ENCODE assay signal across 9 cellular contexts in the genomic region with DNA sequence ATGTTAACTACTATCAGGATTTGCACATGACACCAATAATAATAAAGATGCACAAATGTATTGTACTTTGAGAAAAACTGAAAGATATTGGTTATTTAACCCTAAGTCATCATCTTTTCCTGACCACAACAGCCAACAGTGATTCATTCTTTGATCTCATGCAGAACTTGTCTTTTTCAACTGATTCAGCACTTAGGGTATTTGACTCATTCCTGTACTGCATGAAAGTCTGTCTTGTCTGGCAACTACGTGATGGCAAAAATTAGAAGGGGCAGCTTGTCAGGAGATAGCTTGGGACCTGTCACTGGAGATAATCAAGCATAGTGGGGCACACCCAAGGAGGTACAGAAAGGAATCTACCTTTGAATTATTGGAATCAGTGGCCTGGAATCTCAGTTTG.
DNase-seq lines count a peak whose midpoint lies in the region; ATAC-seq and TF ChIP-seq lines count a peak whose summit lies in the region.
"Had no signal": no experiment of that assay in that cellular context is flagged by ENCODE, and none has a peak within 500 bp of the region (broad histone marks: within the 10 kb centered on the region; RNA-seq: fewer than 3 reads in every experiment).

No MANE protein-coding gene starts in this region.

- peaks cover 9% of the 10 kb centered on the region for H3K4me1 Mint-ChIP-seq in activated CD4-positive, alpha-beta T cell treated with anti-CD3 and anti-CD28 coated beads, Interleukin-2, amount 10 ng/mL, durations not matched to agents 7 days and 5 days
- peaks cover 6% of the 10 kb centered on the region for H3K4me1 Mint-ChIP-seq in activated CD8-positive, alpha-beta T cell treated with anti-CD3 and anti-CD28 coated beads for 36 hours (ENCODE audit: low read depth)
- peaks cover 2% of the 10 kb centered on the region for H3K4me1 Mint-ChIP-seq in WTC11
- H3K4me1 Mint-ChIP-seq: B cell had no signal

- no peaks in the 10 kb centered on the region for H3K9me2 ChIP-seq in Karpas-422 (replicated peaks; ENCODE audit: insufficient read depth, low read length)

- peak; percentile 24 for DNase-seq in activated CD4-positive, alpha-beta T cell treated with anti-CD3 and anti-CD28 coated beads, Interleukin-2, amount 10 ng/mL, durations not matched to agents 7 days and 5 days
- no peak for DNase-seq in activated CD4-positive, alpha-beta T cell treated with anti-CD3 and anti-CD28 coated beads, Interleukin-2, amount 50 U/mL, for 4 hours
- peak; percentile 42 for DNase-seq in activated CD8-positive, alpha-beta T cell treated with anti-CD3 and anti-CD28 coated beads for 36 hours
- DNase-seq in trophoblast cell = peak in 1 of 2 donors; percentile 12
- no peak for DNase-seq in tibial nerve (ENCODE audit: low spot score in 2 of 2)
- DNase-seq in WTC11 (ENCODE audit: low spot score) = no peak
- no peak for DNase-seq in Karpas-422

- no peak for TF ChIP-seq POLR2A in tibial nerve (IDR thresholded peaks at IDR 0.05)

- H3K9ac ChIP-seq in trophoblast cell (ENCODE audit: low read length) = no peak overlapping the region
- H3K9ac ChIP-seq in Karpas-422 (ENCODE audit: low read length) = no peak overlapping the region

- H3K9me3 ChIP-seq in trophoblast cell (ENCODE audit: insufficient read depth, low read depth, low read length) (no peaks in the 10 kb centered on the region), tibial nerve (no peaks in the 10 kb centered on the region), Karpas-422 (ENCODE audit: low read length) (no peaks in the 10 kb centered on the region)

- no peaks in the 10 kb centered on the region for H3K9me3 Mint-ChIP-seq in activated CD4-positive, alpha-beta T cell treated with anti-CD3 and anti-CD28 coated beads, Interleukin-2, amount 10 ng/mL, durations not matched to agents 7 days and 5 days
- no peaks in the 10 kb centered on the region for H3K9me3 Mint-ChIP-seq in activated CD8-positive, alpha-beta T cell treated with anti-CD3 and anti-CD28 coated beads for 36 hours
- H3K9me3 Mint-ChIP-seq in WTC11 = no peaks in the 10 kb centered on the region

- no peak overlapping the region for H3K18ac ChIP-seq in trophoblast cell (ENCODE audit: low read length)

- H3K79me2 ChIP-seq in trophoblast cell (ENCODE audit: control insufficient read depth, insufficient read depth, low read length, poor library complexity) = no peaks in the 10 kb centered on the region
- H3K79me2 ChIP-seq in Karpas-422 (ENCODE audit: low read length) = no peaks in the 10 kb centered on the region

- H3K4me1 ChIP-seq in trophoblast cell (ENCODE audit: control insufficient read depth in 1 of 2, insufficient read depth in 2 of 2, low read length in 2 of 2) = peaks cover 2 to 5% of the 10 kb centered on the region in 2 experiments
- peaks cover 0 to 3% (median 0%) of the 10 kb centered on the region in 4 donors for H3K4me1 ChIP-seq in tibial nerve
- H3K4me1 ChIP-seq in Karpas-422 (ENCODE audit: low read length) = no peaks in the 10 kb centered on the region

- no peaks in the 10 kb centered on the region for H4K20me1 ChIP-seq in Karpas-422 (ENCODE audit: insufficient read depth, low read depth, low read length)

- H2BK12ac ChIP-seq in trophoblast cell (ENCODE audit: low read length) = no peak overlapping the region

- no peak overlapping the region for H2AK5ac ChIP-seq in trophoblast cell (ENCODE audit: low read length)

- peaks cover 2% of the 10 kb centered on the region for H3K36me3 Mint-ChIP-seq in activated CD4-positive, alpha-beta T cell treated with anti-CD3 and anti-CD28 coated beads, Interleukin-2, amount 10 ng/mL, durations not matched to agents 7 days and 5 days (ENCODE audit: low read depth)
- H3K36me3 Mint-ChIP-seq in activated CD8-positive, alpha-beta T cell treated with anti-CD3 and anti-CD28 coated beads for 36 hours (ENCODE audit: low read depth) = peaks cover 7% of the 10 kb centered on the region
- no peaks in the 10 kb centered on the region for H3K36me3 Mint-ChIP-seq in WTC11

- no peak overlapping the region for H4K8ac ChIP-seq in trophoblast cell (ENCODE audit: low read depth, low read length)

- no peak overlapping the region for H3K4me3 Mint-ChIP-seq in activated CD4-positive, alpha-beta T cell treated with anti-CD3 and anti-CD28 coated beads, Interleukin-2, amount 10 ng/mL, durations not matched to agents 7 days and 5 days
- no peak overlapping the region for H3K4me3 Mint-ChIP-seq in activated CD8-positive, alpha-beta T cell treated with anti-CD3 and anti-CD28 coated beads for 36 hours
- no peak overlapping the region for H3K4me3 Mint-ChIP-seq in WTC11
- H3K4me3 Mint-ChIP-seq: B cell had no signal

- no peaks in the 10 kb centered on the region for H3K36me3 ChIP-seq in trophoblast cell (ENCODE audit: control insufficient read depth in 1 of 2, insufficient read depth in 2 of 2, low read length in 2 of 2)
- peaks cover 0 to 27% (median 0%) of the 10 kb centered on the region in 3 donors for H3K36me3 ChIP-seq in tibial nerve
- H3K36me3 ChIP-seq in Karpas-422 (ENCODE audit: insufficient read depth, low read length) = no peaks in the 10 kb centered on the region

- no peak overlapping the region for H4K91ac ChIP-seq in trophoblast cell (ENCODE audit: low read depth, low read length)

- peaks cover 3% of the 10 kb centered on the region for H3K27me3 Mint-ChIP-seq in activated CD4-positive, alpha-beta T cell treated with anti-CD3 and anti-CD28 coated beads, Interleukin-2, amount 10 ng/mL, durations not matched to agents 7 days and 5 days
- no peaks in the 10 kb centered on the region for H3K27me3 Mint-ChIP-seq in activated CD8-positive, alpha-beta T cell treated with anti-CD3 and anti-CD28 coated beads for 36 hours
- no peaks in the 10 kb centered on the region for H3K27me3 Mint-ChIP-seq in WTC11 (ENCODE audit: low read depth)
- H3K27me3 Mint-ChIP-seq: B cell had no signal

- H2BK5ac ChIP-seq in trophoblast cell (ENCODE audit: low read depth, low read length, poor library complexity) = no peak overlapping the region

- H4K12ac ChIP-seq in trophoblast cell (ENCODE audit: low read depth, low read length) = no peak overlapping the region

- TF ChIP-seq EP300 in tibial nerve (IDR thresholded peaks at IDR 0.05) = no peak

- no peak overlapping the region for H3K4ac ChIP-seq in trophoblast cell (ENCODE audit: low read depth, low read length)

- no peak overlapping the region for H2BK120ac ChIP-seq in trophoblast cell (ENCODE audit: insufficient read depth, low read length, poor library complexity)

- no CpG with 5 or more reads among the region's 1 CpG for WGBS in trophoblast cell (ENCODE audit: extremely low coverage, insufficient coverage, insufficient read length)
- WGBS in tibial nerve, 2 donors = 43 to 55% methylated on average over 1 of the region's 1 CpG

- POLR2A ChIA-PET in activated CD4-positive, alpha-beta T cell treated with anti-CD3 and anti-CD28 coated beads, Interleukin-2, amount 10 ng/mL, durations not matched to agents 7 days and 5 days (lab: Charles Lee) = no interaction called here
- POLR2A ChIA-PET in activated CD8-positive, alpha-beta T cell treated with anti-CD3 and anti-CD28 coated beads for 36 hours (lab: Charles Lee) = no interaction called here
- POLR2A ChIA-PET in WTC11 (lab: Charles Lee) = no interaction called here

- TF ChIP-seq CTCF in activated CD8-positive, alpha-beta T cell treated with anti-CD3 and anti-CD28 coated beads for 36 hours (IDR thresholded peaks at IDR 0.05) = no peak
- TF ChIP-seq CTCF in tibial nerve (IDR thresholded peaks at IDR 0.05) = no peak
- no peak for TF ChIP-seq CTCF in WTC11 (IDR thresholded peaks at IDR 0.05)

- no peak overlapping the region for H3K23ac ChIP-seq in trophoblast cell (ENCODE audit: low read length)

- H2AFZ ChIP-seq in trophoblast cell (ENCODE audit: insufficient read depth, low read length, poor library complexity) = no peak overlapping the region
- no peak overlapping the region for H2AFZ ChIP-seq in Karpas-422 (ENCODE audit: low read length)

- intact Hi-C loops in activated CD8-positive, alpha-beta T cell treated with anti-CD3 and anti-CD28 coated beads for 36 hours (cut with micrococcal nuclease) = no loop called here

- H3K4me2 ChIP-seq in trophoblast cell (ENCODE audit: low read length) (no peak overlapping the region), Karpas-422 (ENCODE audit: low read depth, low read length, poor library complexity, severe bottlenecking) (no peak overlapping the region)

- H3K27ac ChIP-seq in trophoblast cell (ENCODE audit: low read depth, low read length) = peak overlapping the region; percentile 39
- no peak overlapping the region for H3K27ac ChIP-seq in tibial nerve
- H3K27ac ChIP-seq in Karpas-422 (ENCODE audit: low read length) = no peak overlapping the region

- no peak overlapping the region for H3K4me3 ChIP-seq in trophoblast cell (ENCODE audit: low read depth, low read length)
- no peak overlapping the region for H3K4me3 ChIP-seq in tibial nerve
- H3K4me3 ChIP-seq in Karpas-422 (ENCODE audit: low read length) = no peak overlapping the region

- no peaks in the 10 kb centered on the region for H3K27me3 ChIP-seq in trophoblast cell (ENCODE audit: insufficient read depth, low read length)
- H3K27me3 ChIP-seq in tibial nerve = no peaks in the 10 kb centered on the region
- no peaks in the 10 kb centered on the region for H3K27me3 ChIP-seq in Karpas-422 (ENCODE audit: low read length)

- CTCF ChIA-PET in activated CD4-positive, alpha-beta T cell treated with anti-CD3 and anti-CD28 coated beads, Interleukin-2, amount 10 ng/mL, durations not matched to agents 7 days and 5 days (lab: Charles Lee) = interaction anchor here (0.6 kb wide), 1 partner anchor 24 kb away, joined by 3 read pairs; no protein-coding TSS in a partner anchor
- CTCF ChIA-PET in activated CD8-positive, alpha-beta T cell treated with anti-CD3 and anti-CD28 coated beads for 36 hours (lab: Charles Lee) = no interaction called here
- CTCF ChIA-PET in WTC11 (lab: Charles Lee) = no interaction called here

- H3K79me1 ChIP-seq in trophoblast cell (ENCODE audit: low read length) = no peaks in the 10 kb centered on the region

- ATAC-seq in HG03045 (IDR thresholded peaks at IDR 0.05; ENCODE audit: unreplicated experiment) = peak; percentile 88
- ATAC-seq in activated CD8-positive, alpha-beta T cell treated with anti-CD3 and anti-CD28 coated beads for 36 hours = peak; percentile 93
- no peak for ATAC-seq in WTC11

- H3K14ac ChIP-seq in trophoblast cell (ENCODE audit: low read length) = no peak overlapping the region

- H3K27ac Mint-ChIP-seq in activated CD4-positive, alpha-beta T cell treated with anti-CD3 and anti-CD28 coated beads, Interleukin-2, amount 10 ng/mL, durations not matched to agents 7 days and 5 days = no peak overlapping the region
- H3K27ac Mint-ChIP-seq in activated CD8-positive, alpha-beta T cell treated with anti-CD3 and anti-CD28 coated beads for 36 hours = no peak overlapping the region
- no peak overlapping the region for H3K27ac Mint-ChIP-seq in WTC11
- H3K27ac Mint-ChIP-seq: B cell had no signal

Comparison
In these comparisons a context has a peak if more than half of its experiments do, and no peak if none do; other contexts are left out.
1. DNase-seq: peak in activated CD4-positive, alpha-beta T cell treated with anti-CD3 and anti-CD28 coated beads, Interleukin-2, amount 10 ng/mL, durations not matched to agents 7 days and 5 days (single experiment) and activated CD8-positive, alpha-beta T cell treated with anti-CD3 and anti-CD28 coated beads for 36 hours (single experiment); none in activated CD4-positive, alpha-beta T cell treated with anti-CD3 and anti-CD28 coated beads, Interleukin-2, amount 50 U/mL, for 4 hours (0 of 2), tibial nerve (0 of 2), WTC11 (single experiment) and Karpas-422 (single experiment).